Comparison of ENCODE assay signal across 15 cellular contexts in the genomic region with DNA sequence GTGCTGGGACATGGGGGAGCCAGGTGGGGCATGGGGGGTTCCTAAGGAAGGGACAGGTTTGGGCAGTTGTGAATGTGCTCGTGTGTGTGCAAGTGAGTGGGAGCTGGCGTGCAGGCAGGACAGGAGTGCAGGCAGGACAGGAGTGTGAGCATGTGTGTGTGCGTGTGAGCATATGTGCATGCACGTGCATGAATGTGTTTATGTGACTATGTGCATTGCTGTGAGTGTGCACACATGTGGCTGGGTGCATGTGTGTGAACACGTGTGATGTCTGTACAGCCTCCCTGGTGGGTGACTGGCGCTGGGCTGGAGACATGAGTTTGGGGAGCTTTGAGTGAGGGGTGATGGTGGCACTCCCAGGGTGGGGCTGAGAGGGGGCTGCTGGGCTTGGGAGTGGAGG. TPM values are rescaled to one million over a fixed set of nuclear protein-coding genes. Genes with fewer than 3 reads are reported as not detected.
DNase-seq lines count a peak whose midpoint lies in the region; ATAC-seq and TF ChIP-seq lines count a peak whose summit lies in the region.
"Had no signal": no experiment of that assay in that cellular context is flagged by ENCODE, and none has a peak within 500 bp of the region (broad histone marks: within the 10 kb centered on the region; RNA-seq: fewer than 3 reads in every experiment).

No MANE protein-coding gene starts in this region.

- 93% methylated on average over 4 of the region's 6 CpGs; no CpG with 5 or more reads in 1 of the 2 experiments for WGBS in IMR-90 (ENCODE audit: extremely low coverage in 2 of 2, insufficient read length in 1 of 2), 2 experiments
- no CpG with 5 or more reads among the region's 6 CpGs for WGBS in H9 (ENCODE audit: extremely low coverage, insufficient read length, low lambda C conversion rate)

- ATAC-seq in CD4-positive, CD25-positive, alpha-beta regulatory T cell (ENCODE audit: low read depth in 2 of 2), result no peak
- ATAC-seq in IMR-90 (ENCODE audit: low read depth), result no peak
- ATAC-seq in effector memory CD8-positive, alpha-beta T cell (replicated peaks), result no peak
- ATAC-seq: A549, Panc1 had no signal

- TF ChIP-seq CTCF in IMR-90 (conservative IDR thresholded peaks at IDR 0.05; ENCODE audit: low read depth, low read length) (no peak), neural progenitor cell (IDR thresholded peaks at IDR 0.05) (no peak), ascending aorta (IDR thresholded peaks at IDR 0.05) (no peak), H9 (conservative IDR thresholded peaks at IDR 0.05) (no peak)

- H3K14ac ChIP-seq in IMR-90 (replicated peaks; ENCODE audit: low read depth, low read length) (no peak overlapping the region), H9 (ENCODE audit: insufficient read depth, low read length) (no peak overlapping the region)

- H3K27ac ChIP-seq in CD4-positive, CD25-positive, alpha-beta regulatory T cell (ENCODE audit: insufficient read depth, low read length, poor library complexity, severe bottlenecking), result no peak overlapping the region
- H3K27ac ChIP-seq in IMR-90 (ENCODE audit: insufficient read depth, low read length) (no peak overlapping the region), neural progenitor cell (no peak overlapping the region), ascending aorta (no peak overlapping the region), H9 (ENCODE audit: insufficient read length, low read depth, low read length) (no peak overlapping the region)
- H3K27ac ChIP-seq: A549 had no signal

- in situ Hi-C loops in IMR-90 (cut with MboI; ENCODE audit: low sequenced_read_pairs), result no loop called here

- H2BK12ac ChIP-seq in H9 (ENCODE audit: insufficient read length, low read depth, low read length), result no peak overlapping the region

- dilution Hi-C loops in IMR-90 (cut with HindIII; ENCODE audit: low sequenced_read_pairs, unreplicated experiment), result no loop called here

- H3K18ac ChIP-seq in IMR-90 (ENCODE audit: low read depth, low read length) (no peak overlapping the region), H9 (ENCODE audit: insufficient read length, low read depth, low read length) (no peak overlapping the region)

- H3F3A ChIP-seq in neural progenitor cell (ENCODE audit: low read depth), result no peaks in the 10 kb centered on the region

- CTCF ChIA-PET in IMR-90 (lab: Yijun Ruan, JAX), result no interaction called here

- H2AK5ac ChIP-seq in IMR-90 (ENCODE audit: low read depth, low read length) (no peak overlapping the region), H9 (ENCODE audit: insufficient read length, low read length) (no peak overlapping the region)

- H2BK5ac ChIP-seq in IMR-90 (ENCODE audit: low read depth, low read length, poor library complexity, severe bottlenecking), result no peak overlapping the region
- H2BK5ac ChIP-seq in H9 (ENCODE audit: insufficient read length, low read length), result no peak overlapping the region

- TF ChIP-seq RAD21 in IMR-90 (IDR thresholded peaks at IDR 0.05; ENCODE audit: low read length), result no peak

- peaks cover 0 to 41% (median 17%) of the 10 kb centered on the region in 4 donors for H3K4me1 Mint-ChIP-seq in CD4-positive, CD25-positive, alpha-beta regulatory T cell
- H3K4me1 Mint-ChIP-seq in effector memory CD8-positive, alpha-beta T cell (ENCODE audit: low read depth in 2 of 2), result peaks cover 22 to 30% of the 10 kb centered on the region in 2 donors
- peaks cover 30% of the 10 kb centered on the region for H3K4me1 Mint-ChIP-seq in neural progenitor cell
- H3K4me1 Mint-ChIP-seq in H9, result peaks cover 8 to 14% of the 10 kb centered on the region in 2 experiments

- H3K4me1 ChIP-seq in CD4-positive, CD25-positive, alpha-beta regulatory T cell (ENCODE audit: control insufficient read depth, insufficient read depth, low read length, poor library complexity, severe bottlenecking), result no peaks in the 10 kb centered on the region
- H3K4me1 ChIP-seq in IMR-90 (ENCODE audit: control insufficient read depth, insufficient read depth, low read length) (peaks cover 4% of the 10 kb centered on the region; the same call in 1 of the 2 replicates), neural progenitor cell (no peaks in the 10 kb centered on the region), ascending aorta (no peaks in the 10 kb centered on the region), H9 (ENCODE audit: insufficient read depth, low read length) (no peaks in the 10 kb centered on the region; the same call in 1 of the 2 replicates)
- H3K4me1 ChIP-seq: A549 had no signal

- H4K8ac ChIP-seq in IMR-90 (ENCODE audit: low read depth in 2 of 2, low read length in 2 of 2) (no peak overlapping the region), H9 (replicated peaks; ENCODE audit: insufficient read length, low read depth, low read length) (no peak overlapping the region)

- no peak overlapping the region for H3K4me2 ChIP-seq in IMR-90 (ENCODE audit: low read depth, low read length)
- H3K4me2 ChIP-seq in neural progenitor cell, result no peak overlapping the region
- no peak overlapping the region for H3K4me2 ChIP-seq in H9 (ENCODE audit: insufficient read depth, insufficient read length, low read length)
- H3K4me2 ChIP-seq: A549 had no signal

- H3K27me3 ChIP-seq in CD4-positive, CD25-positive, alpha-beta regulatory T cell (ENCODE audit: control insufficient read depth, insufficient read depth, low read length), result no peaks in the 10 kb centered on the region
- H3K27me3 ChIP-seq in IMR-90 (ENCODE audit: control insufficient read depth, insufficient read depth, low read length) (no peaks in the 10 kb centered on the region), neural progenitor cell (no peaks in the 10 kb centered on the region), ascending aorta (no peaks in the 10 kb centered on the region), H9 (ENCODE audit: insufficient read depth, low read length) (no peaks in the 10 kb centered on the region)

- H2BK15ac ChIP-seq in IMR-90 (ENCODE audit: low read depth, low read length) (no peak overlapping the region), H9 (ENCODE audit: low read depth, low read length) (no peak overlapping the region)

- TF ChIP-seq POLR2A in IMR-90 (IDR thresholded peaks at IDR 0.05; ENCODE audit: low read depth, low read length), result no peak

- H4K20me1 ChIP-seq in IMR-90 (ENCODE audit: insufficient read depth, low read length), result peaks cover 31% of the 10 kb centered on the region
- H4K20me1 ChIP-seq in neural progenitor cell (ENCODE audit: low read depth), result peaks cover 33% of the 10 kb centered on the region
- H4K20me1 ChIP-seq in H9 (ENCODE audit: control insufficient read depth, insufficient read depth, insufficient read length), result no peaks in the 10 kb centered on the region

- H3K23me2 ChIP-seq in H9 (ENCODE audit: insufficient read length, low read depth, low read length, poor library complexity, severe bottlenecking), result no peaks in the 10 kb centered on the region

- no peak overlapping the region for H3K4me3 Mint-ChIP-seq in CD4-positive, CD25-positive, alpha-beta regulatory T cell
- H3K4me3 Mint-ChIP-seq in effector memory CD8-positive, alpha-beta T cell, result no peak overlapping the region
- no peak overlapping the region for H3K4me3 Mint-ChIP-seq in neural progenitor cell
- no peak overlapping the region for H3K4me3 Mint-ChIP-seq in H9

- no peak overlapping the region for H3K56ac ChIP-seq in IMR-90 (ENCODE audit: extremely low read depth, insufficient read depth, low read length)
- H3K56ac ChIP-seq in H9 (ENCODE audit: insufficient read length, low read depth, low read length), result no peak overlapping the region

- BruUV-seq in IMR-90 (replicated peaks; lab: Mats Ljungman, UMichigan), result no TSS peak

- peaks cover 4 to 14% of the 10 kb centered on the region in 2 experiments; a peak in 2 of 4 replicates for H3K79me1 ChIP-seq in IMR-90 (ENCODE audit: low read depth in 1 of 2, low read length in 2 of 2)
- no peaks in the 10 kb centered on the region for H3K79me1 ChIP-seq in H9 (ENCODE audit: insufficient read depth, low read depth, low read length, poor library complexity, severe bottlenecking)

- H2AFZ ChIP-seq in IMR-90 (replicated peaks; ENCODE audit: low read length, poor library complexity), result no peak overlapping the region
- no peak overlapping the region for H2AFZ ChIP-seq in neural progenitor cell (replicated peaks)
- no peak overlapping the region for H2AFZ ChIP-seq in H9 (ENCODE audit: low read length)

- H3K27me3 Mint-ChIP-seq in CD4-positive, CD25-positive, alpha-beta regulatory T cell, result no peaks in the 10 kb centered on the region
- no peaks in the 10 kb centered on the region for H3K27me3 Mint-ChIP-seq in effector memory CD8-positive, alpha-beta T cell
- peaks cover 4% of the 10 kb centered on the region for H3K27me3 Mint-ChIP-seq in neural progenitor cell (ENCODE audit: insufficient read depth, low read depth)
- H3K27me3 Mint-ChIP-seq in H9 (ENCODE audit: low read depth), result no peaks in the 10 kb centered on the region; the same call in 1 of the 2 replicates

- H3K9me1 ChIP-seq in IMR-90 (ENCODE audit: insufficient read depth, low read length), result peaks cover 6% of the 10 kb centered on the region; the same call in 1 of the 2 replicates

- no peak overlapping the region for H4K91ac ChIP-seq in IMR-90 (ENCODE audit: insufficient read depth, low read depth, low read length)
- no peak overlapping the region for H4K91ac ChIP-seq in H9 (ENCODE audit: insufficient read length, low read depth, low read length)

- H2AK9ac ChIP-seq in IMR-90 (replicated peaks; ENCODE audit: low read depth, low read length, poor library complexity), result peak overlapping the region; percentile 63

- H3K36me3 ChIP-seq in CD4-positive, CD25-positive, alpha-beta regulatory T cell (ENCODE audit: control insufficient read depth, insufficient read depth, low read length), result peaks cover 2% of the 10 kb centered on the region
- H3K36me3 ChIP-seq in IMR-90 (ENCODE audit: control insufficient read depth, insufficient read depth, low read length) (peaks cover 2% of the 10 kb centered on the region; the same call in 1 of the 2 replicates), neural progenitor cell (no peaks in the 10 kb centered on the region), ascending aorta (peaks cover 0 to 3% of the 10 kb centered on the region in 2 donors)

- no peak overlapping the region for H2BK120ac ChIP-seq in IMR-90 (ENCODE audit: low read depth, low read length)
- H2BK120ac ChIP-seq in H9 (ENCODE audit: low read depth, low read length, poor library complexity, severe bottlenecking), result no peak overlapping the region

- H3K23ac ChIP-seq in IMR-90 (ENCODE audit: low read depth, low read length) (no peak overlapping the region), H9 (ENCODE audit: insufficient read length, low read depth, low read length) (no peak overlapping the region)

- H3K9me3 Mint-ChIP-seq in CD4-positive, CD25-positive, alpha-beta regulatory T cell, result no peaks in the 10 kb centered on the region
- no peaks in the 10 kb centered on the region for H3K9me3 Mint-ChIP-seq in effector memory CD8-positive, alpha-beta T cell
- H3K9me3 Mint-ChIP-seq in neural progenitor cell (no peaks in the 10 kb centered on the region), H9 (no peaks in the 10 kb centered on the region)

- no peak for DNase-seq in CD4-positive, CD25-positive, alpha-beta regulatory T cell
- DNase-seq in IMR-90, result no peak
- no peak for DNase-seq in effector memory CD8-positive, alpha-beta T cell
- no peak for DNase-seq in neural progenitor cell (ENCODE audit: low spot score)
- DNase-seq in ascending aorta (ENCODE audit: low spot score in 2 of 2), result no peak
- DNase-seq in cerebellar nuclear complex (lab: John Stamatoyannopoulos, UW), result no peak
- no peak for DNase-seq in dedifferentiated amniotic fluid mesenchymal stem cell (ENCODE audit: extremely low spot score)
- no peak for DNase-seq in H9
- DNase-seq: DMS79, HCEC 1CT, MM.1S, NCI-H1092 treated with DMSO at 0.1 percent for 48 hours, NCI-H2081 treated with DMSO at 0.1 percent for 48 hours had no signal

- no peak overlapping the region for H4K5ac ChIP-seq in IMR-90 (ENCODE audit: low read depth, low read length)
- no peak overlapping the region for H4K5ac ChIP-seq in H9 (ENCODE audit: insufficient read length, low read depth, low read length)

- peaks cover 16% of the 10 kb centered on the region for H3K36me3 Mint-ChIP-seq in CD4-positive, CD25-positive, alpha-beta regulatory T cell
- peaks cover 2% of the 10 kb centered on the region for H3K36me3 Mint-ChIP-seq in effector memory CD8-positive, alpha-beta T cell (ENCODE audit: insufficient read depth)
- H3K36me3 Mint-ChIP-seq in neural progenitor cell (peaks cover 3% of the 10 kb centered on the region), H9 (ENCODE audit: insufficient read depth in 1 of 3, low read depth in 3 of 3) (peaks cover 0 to 3% (median 0%) of the 10 kb centered on the region in 3 experiments; a peak in 1 of 7 replicates)

- H3K4ac ChIP-seq in IMR-90 (ENCODE audit: low read depth, low read length) (no peak overlapping the region), H9 (ENCODE audit: low read depth, low read length) (no peak overlapping the region)

- H2BK20ac ChIP-seq in IMR-90 (ENCODE audit: low read depth, low read length) (no peak overlapping the region), H9 (ENCODE audit: low read depth, low read length, poor library complexity, severe bottlenecking) (no peak overlapping the region)

- H3K9ac ChIP-seq in IMR-90 (ENCODE audit: low read depth, low read length), result no peak overlapping the region
- H3K9ac ChIP-seq in neural progenitor cell, result no peak overlapping the region
- no peak overlapping the region for H3K9ac ChIP-seq in H9 (ENCODE audit: extremely low read depth, insufficient read length, low read length)

- no peak overlapping the region for H3T11ph ChIP-seq in H9 (ENCODE audit: low read length)

- POLR2A ChIA-PET in IMR-90 (lab: Charles Lee; ENCODE audit: unreplicated experiment), result no interaction called here

- no peak overlapping the region for H3K4me3 ChIP-seq in CD4-positive, CD25-positive, alpha-beta regulatory T cell (ENCODE audit: low read depth, low read length)
- H3K4me3 ChIP-seq in IMR-90 (ENCODE audit: insufficient read depth, low read depth, low read length), result no peak overlapping the region
- no peak overlapping the region for H3K4me3 ChIP-seq in neural progenitor cell
- H3K4me3 ChIP-seq in ascending aorta, result no peak overlapping the region
- H3K4me3 ChIP-seq: A549 had no signal

- no peaks in the 10 kb centered on the region for H3K9me3 ChIP-seq in CD4-positive, CD25-positive, alpha-beta regulatory T cell (ENCODE audit: control insufficient read depth in 2 of 2, low read length in 2 of 2)
- no peaks in the 10 kb centered on the region for H3K9me3 ChIP-seq in IMR-90 (ENCODE audit: control insufficient read depth, insufficient read depth, low read length)
- H3K9me3 ChIP-seq in neural progenitor cell (ENCODE audit: low read depth), result no peaks in the 10 kb centered on the region
- no peaks in the 10 kb centered on the region for H3K9me3 ChIP-seq in ascending aorta
- no peaks in the 10 kb centered on the region for H3K9me3 ChIP-seq in H9 (ENCODE audit: control insufficient read depth, low read depth, low read length)
- H3K9me3 ChIP-seq: A549 had no signal

- peak overlapping the region; percentile 45 to 84 (median 51) for H3K27ac Mint-ChIP-seq in CD4-positive, CD25-positive, alpha-beta regulatory T cell
- peak overlapping the region; percentile 22 to 70 for H3K27ac Mint-ChIP-seq in effector memory CD8-positive, alpha-beta T cell
- H3K27ac Mint-ChIP-seq in neural progenitor cell (peak overlapping the region; percentile 47), H9 (peak overlapping the region in 1 of 3 experiments; percentile 62; a peak in 3 of 7 replicates)

- H3K79me2 ChIP-seq in neural progenitor cell (ENCODE audit: low read depth), result no peaks in the 10 kb centered on the region
- H3K79me2 ChIP-seq in H9 (ENCODE audit: insufficient read depth, low read length), result no peaks in the 10 kb centered on the region

- intact Hi-C loops in IMR-90 (cut with micrococcal nuclease), result no loop called here
- intact Hi-C loops in ascending aorta (cut with DNase I), result no loop called here

RNA-seq across cellular contexts. Expression of gene CRTC1, which starts 33.4 kb away (rescaled TPM):
- 20.2 TPM for total RNA-seq in CD4-positive, CD25-positive, alpha-beta regulatory T cell
- 1 to 10 TPM in 2 of 4 donors, under 1 TPM in 2; 0.47 to 1.5 (median 0.82) TPM for polyA plus RNA-seq in CD4-positive, CD25-positive, alpha-beta regulatory T cell
- total RNA-seq in IMR-90 (2012; rRNA removed), result 0.18 and 0.28 TPM in 2 replicates
- polyA plus RNA-seq in IMR-90 (2012; rRNA removed), result 5.7 and 6.5 TPM in 2 replicates
- polyA plus RNA-seq in IMR-90 (2012; cell fraction: cytosol; rRNA removed), result 3.1 and 6.8 TPM in 2 replicates
- polyA plus RNA-seq in IMR-90 (2012; cell fraction: nucleus; rRNA removed; ENCODE audit: low replicate concordance), result 28.3 and 53.7 TPM in 2 replicates
- total RNA-seq in neural progenitor cell (ENCODE audit: low replicate concordance), result 2.4 and 5.7 TPM in 2 replicates
- 10.0 TPM for total RNA-seq in ascending aorta
- total RNA-seq in H9 (2021), result 19.0 and 19.1 TPM in 2 replicates
